ENCODE assay signal across 28 cellular contexts in genomic region chr11:132349806-132350733, GRCh38.
DNase-seq lines count a peak whose midpoint lies in the region; ATAC-seq, FAIRE-seq and TF ChIP-seq lines count a peak whose summit lies in the region.
"Had no signal": no experiment of that assay in that cellular context is flagged by ENCODE, and none has a peak within 500 bp of the region (broad histone marks: within the 10 kb centered on the region; RNA-seq: fewer than 3 reads in every experiment).

No MANE protein-coding gene starts in this region.

- H3K27ac ChIP-seq in heart right ventricle (peak overlapping the region in 1 of 10 donors; percentile 6), left ventricle myocardium inferior (replicated peaks) (no peak overlapping the region), RWPE1 (no peak overlapping the region), kidney (ENCODE audit: low read depth in 2 of 2, low read length in 2 of 2) (no peak overlapping the region)
- H3K27ac ChIP-seq: foreskin keratinocyte, psoas muscle, skin epidermis had no signal

- peaks cover 9% of the 10 kb centered on the region for H3K4me1 Mint-ChIP-seq in activated T-helper 17 cell treated with anti-CD3 and anti-CD28 coated beads, Interleukin-2, amount 50 U/mL, for 72 hours

- intact Hi-C loops in heart right ventricle (cut with DNase I): no loop called here
- intact Hi-C loops in left ventricle myocardium inferior (cut with micrococcal nuclease): no loop called here
- intact Hi-C loops in kidney (cut with DNase I): no loop called here

- no peak overlapping the region for H3K4me3 Mint-ChIP-seq in activated T-helper 17 cell treated with anti-CD3 and anti-CD28 coated beads, Interleukin-2, amount 50 U/mL, for 72 hours
- H3K4me3 Mint-ChIP-seq: activated T-cell treated with anti-CD3 and anti-CD28 coated beads, Interleukin-2, amount 50 U/mL, for 72 hours; central memory CD8-positive, alpha-beta T cell; type B pancreatic cell had no signal

- ATAC-seq in heart right ventricle (peak in 5 of 8 donors; percentile 35 to 73 (median 49)), GM19351 (IDR thresholded peaks at IDR 0.05; ENCODE audit: unreplicated experiment) (no peak)
- ATAC-seq in activated T-helper 17 cell treated with anti-CD3 and anti-CD28 coated beads, Interleukin-2, amount 50 U/mL, for 72 hours (replicated peaks): peak; percentile 18
- ATAC-seq: activated T-cell treated with anti-CD3 and anti-CD28 coated beads, Interleukin-2, amount 50 U/mL, for 72 hours; foreskin keratinocyte; Panc1 had no signal

- DNase-seq in heart right ventricle (no peak), left ventricle myocardium inferior (no peak), hepatic stellate cell (ENCODE audit: low spot score) (peak; percentile 16), RWPE1 (ENCODE audit: low spot score) (no peak), kidney (no peak), frontal cortex (ENCODE audit: low spot score in 2 of 2) (no peak)
- DNase-seq: activated CD4-positive, alpha-beta T cell treated with anti-CD3 and anti-CD28 coated beads for 4 hours; activated naive CD4-positive, alpha-beta T cell treated with anti-CD3 and anti-CD28 coated beads, Interleukin-2, amount 50 U/mL, for 16 hours; activated T-cell treated with anti-CD3 and anti-CD28 coated beads, Interleukin-2, amount 50 U/mL, for 72 hours; COR-L47; DMS79; H7; Karpas-422; mammary epithelial cell; NCI-H1694 treated with DMSO at 0.1 percent for 48 hours; NCI-H2171 treated with DMSO at 0.1 percent for 48 hours; NCI-H524 treated with DMSO at 0.1 percent for 48 hours; psoas muscle; T-helper 2 cell had no signal

- H3K9me3 ChIP-seq in heart right ventricle (no peaks in the 10 kb centered on the region), left ventricle myocardium inferior (replicated peaks) (no peaks in the 10 kb centered on the region), kidney (ENCODE audit: control insufficient read depth in 1 of 2, low read length in 2 of 2) (no peaks in the 10 kb centered on the region)
- H3K9me3 ChIP-seq: psoas muscle had no signal

- H3K4me3 ChIP-seq in heart right ventricle: no peak overlapping the region
- no peak overlapping the region for H3K4me3 ChIP-seq in left ventricle myocardium inferior
- H3K4me3 ChIP-seq in kidney (ENCODE audit: low read length in 2 of 2): no peak overlapping the region
- H3K4me3 ChIP-seq: psoas muscle, skin epidermis had no signal

- H3K9me3 Mint-ChIP-seq in activated T-helper 17 cell treated with anti-CD3 and anti-CD28 coated beads, Interleukin-2, amount 50 U/mL, for 72 hours: no peaks in the 10 kb centered on the region
- H3K9me3 Mint-ChIP-seq: central memory CD8-positive, alpha-beta T cell; type B pancreatic cell had no signal

- H3K4me1 ChIP-seq in heart right ventricle: peaks cover 0 to 11% (median 0%) of the 10 kb centered on the region in 9 donors
- H3K4me1 ChIP-seq in left ventricle myocardium inferior: peaks cover 17% of the 10 kb centered on the region
- H3K4me1 ChIP-seq in kidney (ENCODE audit: control insufficient read depth in 1 of 2, insufficient read depth in 1 of 2, low read depth in 1 of 2, low read length in 2 of 2): no peaks in the 10 kb centered on the region
- H3K4me1 ChIP-seq: foreskin keratinocyte, psoas muscle had no signal

- POLR2A ChIA-PET in RWPE1 (lab: Yijun Ruan, JAX; ENCODE audit: low non-redundant PET): no interaction called here

- CTCF ChIA-PET in RWPE1 (lab: Yijun Ruan, JAX): no interaction called here

- peaks cover 25% of the 10 kb centered on the region for H3K27me3 Mint-ChIP-seq in activated T-helper 17 cell treated with anti-CD3 and anti-CD28 coated beads, Interleukin-2, amount 50 U/mL, for 72 hours
- H3K27me3 Mint-ChIP-seq: central memory CD8-positive, alpha-beta T cell had no signal

- TF ChIP-seq CTCF in heart right ventricle (IDR thresholded peaks at IDR 0.05) (no peak), left ventricle myocardium inferior (IDR thresholded peaks at IDR 0.05; ENCODE audit: borderline replicate concordance) (no peak), RWPE1 (conservative IDR thresholded peaks at IDR 0.05; ENCODE audit: low read depth) (no peak), kidney (IDR thresholded peaks at IDR 0.05; ENCODE audit: borderline replicate concordance, extremely low read depth, insufficient read depth) (no peak)

- H3K9ac ChIP-seq in kidney (ENCODE audit: low read length in 2 of 2): no peak overlapping the region

- 46 to 47% methylated on average over 7 of the region's 7 CpGs for WGBS in heart right ventricle, 2 donors

- H3K36me3 ChIP-seq in heart right ventricle (no peaks in the 10 kb centered on the region), left ventricle myocardium inferior (no peaks in the 10 kb centered on the region), kidney (ENCODE audit: control insufficient read depth in 1 of 2, insufficient read depth in 2 of 2, low read length in 2 of 2) (no peaks in the 10 kb centered on the region)

- H3K27ac Mint-ChIP-seq in activated T-helper 17 cell treated with anti-CD3 and anti-CD28 coated beads, Interleukin-2, amount 50 U/mL, for 72 hours: no peak overlapping the region
- H3K27ac Mint-ChIP-seq: activated T-cell treated with anti-CD3 and anti-CD28 coated beads, Interleukin-2, amount 50 U/mL, for 72 hours; type B pancreatic cell had no signal

- no peaks in the 10 kb centered on the region for H3K36me3 Mint-ChIP-seq in activated T-helper 17 cell treated with anti-CD3 and anti-CD28 coated beads, Interleukin-2, amount 50 U/mL, for 72 hours (ENCODE audit: low read depth)
- H3K36me3 Mint-ChIP-seq: type B pancreatic cell had no signal

- H3K27me3 ChIP-seq in heart right ventricle (no peaks in the 10 kb centered on the region), left ventricle myocardium inferior (ENCODE audit: low read depth) (peaks cover 5% of the 10 kb centered on the region)
- H3K27me3 ChIP-seq: foreskin keratinocyte had no signal

- no peak for FAIRE-seq in kidney (lab: Jason Lieb, UNC)
- FAIRE-seq in frontal cortex (lab: Jason Lieb, UNC): no peak
- FAIRE-seq: GM12891, keratinocyte had no signal
